Comparison of ENCODE assay signal across 13 cellular contexts in the genomic region with DNA sequence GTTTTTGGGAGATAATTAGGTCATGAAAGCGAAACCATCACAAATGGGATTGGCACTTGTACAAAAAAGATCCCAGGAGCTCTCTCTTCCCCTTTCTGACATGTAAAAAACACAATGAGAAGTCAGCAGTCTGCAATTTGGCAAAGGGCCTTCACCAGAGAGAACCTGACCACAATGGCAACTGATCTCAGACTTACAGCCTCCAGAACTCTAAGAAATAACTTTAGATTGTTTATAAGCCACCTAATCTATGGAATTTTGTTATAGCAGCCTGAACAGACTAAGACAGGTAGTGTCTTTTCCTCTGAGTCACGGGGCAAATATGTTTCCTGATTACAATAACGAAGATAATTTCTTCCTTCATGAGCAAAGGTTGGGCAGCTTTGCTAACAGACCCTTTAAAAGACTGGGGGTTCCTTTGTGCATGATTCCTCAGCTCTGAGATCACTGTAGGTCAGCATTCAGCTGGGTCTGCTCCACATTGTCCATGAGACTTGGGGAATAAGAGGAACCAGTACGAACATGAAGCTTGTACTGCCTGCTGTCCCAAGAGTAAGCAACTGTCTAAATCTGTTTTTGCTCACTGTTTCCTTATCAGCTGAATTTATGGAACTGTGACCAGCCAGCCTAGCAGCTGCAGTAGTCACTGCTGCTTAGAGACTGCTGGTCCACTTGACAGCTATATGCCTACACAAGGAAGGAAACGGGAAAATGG.
DNase-seq lines count a peak whose midpoint lies in the region; ATAC-seq and TF ChIP-seq lines count a peak whose summit lies in the region.
"Had no signal": no experiment of that assay in that cellular context is flagged by ENCODE, and none has a peak within 500 bp of the region (broad histone marks: within the 10 kb centered on the region; RNA-seq: fewer than 3 reads in every experiment).

No MANE protein-coding gene starts in this region.

- intact Hi-C loops in mammary epithelial cell (cut with micrococcal nuclease) (loop anchor here (10.0 kb wide), 1 partner anchor 118 kb away; no protein-coding TSS in a partner anchor), sciatic nerve (cut with DNase I) (no loop called here)

- H3K27me3 Mint-ChIP-seq in activated T-cell treated with anti-CD3 and anti-CD28 coated beads, Interleukin-2, amount 50 U/mL, for 4 hours (ENCODE audit: low read depth): no peaks in the 10 kb centered on the region

- H4K20me1 ChIP-seq in mammary epithelial cell (ENCODE audit: insufficient read depth, low read length): no peaks in the 10 kb centered on the region

- peak overlapping the region; percentile 30 for H3K27ac ChIP-seq in mammary epithelial cell (ENCODE audit: insufficient read depth, low read depth, low read length)
- H3K27ac ChIP-seq: stomach had no signal

- in situ Hi-C loops in mammary epithelial cell (cut with MboI; ENCODE audit: low sequenced_read_pairs in 2 of 2): no loop called here

- no peak overlapping the region for H3K9ac ChIP-seq in mammary epithelial cell (ENCODE audit: insufficient read depth, low read length)

- dilution Hi-C loops in mammary epithelial cell (cut with HindIII; ENCODE audit: low sequenced_read_pairs): loop anchor here (5.0 kb wide), 1 partner anchor 146 kb away; no protein-coding TSS in a partner anchor

- H3K79me2 ChIP-seq in mammary epithelial cell (ENCODE audit: insufficient read depth, low read length): no peaks in the 10 kb centered on the region

- H2AFZ ChIP-seq in mammary epithelial cell (ENCODE audit: low read depth, low read length): peak overlapping the region; percentile 40

- no peaks in the 10 kb centered on the region for H3K4me1 Mint-ChIP-seq in activated T-cell treated with anti-CD3 and anti-CD28 coated beads, Interleukin-2, amount 50 U/mL, for 4 hours (ENCODE audit: low read depth)

- no peaks in the 10 kb centered on the region for H3K27me3 ChIP-seq in mammary epithelial cell (ENCODE audit: insufficient read depth, low read length)
- H3K27me3 ChIP-seq: stomach had no signal

- no TSS peak for BruUV-seq in mammary epithelial cell (replicated peaks; lab: Mats Ljungman, UMichigan)

- H3K36me3 ChIP-seq in mammary epithelial cell (ENCODE audit: insufficient read depth, low read length): no peaks in the 10 kb centered on the region
- H3K36me3 ChIP-seq: stomach had no signal

- no peaks in the 10 kb centered on the region for H3K36me3 Mint-ChIP-seq in activated T-cell treated with anti-CD3 and anti-CD28 coated beads, Interleukin-2, amount 50 U/mL, for 4 hours (ENCODE audit: insufficient read depth)

- peak; percentile 45 for ATAC-seq in GM21360 (IDR thresholded peaks at IDR 0.05; ENCODE audit: unreplicated experiment)
- peak; percentile 32 for ATAC-seq in HG03469 (IDR thresholded peaks at IDR 0.05; ENCODE audit: unreplicated experiment)
- ATAC-seq in sciatic nerve: peak; percentile 68
- no peak for ATAC-seq in activated T-cell treated with anti-CD3 and anti-CD28 coated beads, Interleukin-2, amount 50 U/mL, for 4 hours
- ATAC-seq: HCT116 had no signal

- H3K4me3 ChIP-seq in mammary epithelial cell (replicated peaks in 1 of 3; ENCODE audit: insufficient read depth in 1 of 3, low read depth in 2 of 3, low read length in 3 of 3): no peak overlapping the region
- H3K4me3 ChIP-seq: skin epidermis, stomach had no signal

- peaks cover 34% of the 10 kb centered on the region for H3K4me1 ChIP-seq in mammary epithelial cell (ENCODE audit: insufficient read depth, low read length)
- H3K4me1 ChIP-seq: stomach had no signal

- H3K9me3 Mint-ChIP-seq in activated T-cell treated with anti-CD3 and anti-CD28 coated beads, Interleukin-2, amount 50 U/mL, for 4 hours: no peaks in the 10 kb centered on the region

- 66% methylated on average over 5 of the region's 5 CpGs for WGBS in mammary epithelial cell (ENCODE audit: low coverage, missing lambda C conversion rate)

- CTCF ChIA-PET in mammary epithelial cell (lab: Charles Lee; ENCODE audit: low non-redundant PET): no interaction called here

- DNase-seq in mammary epithelial cell (peak; percentile 44), sciatic nerve (ENCODE audit: low spot score) (no peak), DMS53 (lab: John Stamatoyannopoulos, UW) (no peak), SW 1271 (lab: John Stamatoyannopoulos, UW) (no peak)
- DNase-seq in activated CD8-positive, alpha-beta memory T cell treated with anti-CD3 and anti-CD28 coated beads, Interleukin-2, amount 50 U/mL, for 4 hours: no peak
- DNase-seq in activated T-cell treated with anti-CD3 and anti-CD28 coated beads, Interleukin-2, amount 50 U/mL, for 4 hours: no peak
- DNase-seq: NCI-H1048, SHP77, stomach had no signal

- no peak for TF ChIP-seq CTCF in mammary epithelial cell (conservative IDR thresholded peaks at IDR 0.05 in 1 of 2, IDR thresholded peaks at IDR 0.05 in 1 of 2; ENCODE audit: extremely low read depth in 1 of 2, insufficient read depth in 1 of 2, low read depth in 1 of 2, low read length in 2 of 2)

- no peaks in the 10 kb centered on the region for H3K9me3 ChIP-seq in mammary epithelial cell (replicated peaks; ENCODE audit: insufficient read depth, low read length)
- H3K9me3 ChIP-seq: stomach had no signal

- H3K4me2 ChIP-seq in mammary epithelial cell (ENCODE audit: insufficient read depth, low read depth, low read length): peak overlapping the region; percentile 35

- no peak overlapping the region for H3K4me3 Mint-ChIP-seq in activated T-cell treated with anti-CD3 and anti-CD28 coated beads, Interleukin-2, amount 50 U/mL, for 4 hours

Comparison
In these comparisons a context has a peak if more than half of its experiments do, and no peak if none do; other contexts are left out.
1. ATAC-seq: peak in GM21360 (single experiment), HG03469 (single experiment) and sciatic nerve (single experiment); none in activated T-cell treated with anti-CD3 and anti-CD28 coated beads, Interleukin-2, amount 50 U/mL, for 4 hours (0 of 2).